Comparison of ENCODE assay signal across 25 cellular contexts in the genomic region with DNA sequence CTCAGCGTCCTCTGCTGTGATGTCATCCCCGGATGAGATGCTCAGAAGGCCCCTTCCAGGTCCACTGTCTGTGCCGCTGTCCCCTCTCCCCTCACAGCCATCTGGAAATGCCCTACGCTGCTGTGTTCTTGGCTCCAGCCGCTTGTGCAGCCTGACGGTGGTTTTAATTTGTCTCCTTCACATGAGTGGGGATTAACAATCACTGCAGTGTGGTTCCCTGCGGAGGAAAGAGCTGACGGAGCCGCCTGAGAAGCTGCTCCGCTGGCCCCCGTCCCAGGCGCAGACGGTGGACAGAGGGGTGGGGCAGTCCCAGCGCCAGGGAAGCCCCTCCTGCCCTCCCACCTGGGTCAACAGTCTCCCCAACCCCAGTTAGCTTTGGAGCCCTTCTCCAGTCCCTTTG.
A peak's percentile ranks its signal among the peaks of the same experiment; 100 is the strongest.
DNase-seq lines count a peak whose midpoint lies in the region; ATAC-seq, FAIRE-seq and TF ChIP-seq lines count a peak whose summit lies in the region.
"Had no signal": no experiment of that assay in that cellular context is flagged by ENCODE, and none has a peak within 500 bp of the region (broad histone marks: within the 10 kb centered on the region; RNA-seq: fewer than 3 reads in every experiment).

No MANE protein-coding gene starts in this region.

- no peak overlapping the region for H2AFZ ChIP-seq in H1 (ENCODE audit: low read length)
- H2AFZ ChIP-seq in mesenchymal stem cell (ENCODE audit: low read depth, low read length), result no peak overlapping the region
- H2AFZ ChIP-seq: GM23248 had no signal

- DNase-seq in NCI-H345 (lab: John Stamatoyannopoulos, UW), result peak; percentile 8
- no peak for DNase-seq in NCI-H345 treated with DMSO at 0.1 percent for 48 hours (lab: John Stamatoyannopoulos, UW; ENCODE audit: unreplicated experiment)
- DNase-seq in NCI-H524 (lab: John Stamatoyannopoulos, UW), result peak; percentile 78 to 95
- no peak for DNase-seq in H1 (ENCODE audit: low read depth in 1 of 2, low spot score in 2 of 2)
- no peak for DNase-seq in upper lobe of right lung
- DNase-seq in HCEC 1CT, result no peak
- no peak for DNase-seq in mesenchymal stem cell
- DNase-seq: Calu3, DMS153, GM23248, H9, HFFc6, Kasumi-1, MV-4-11, NCI-H2081, NCI-H2171 treated with DMSO at 0.1 percent for 48 hours, NCI-H510A, NCI-H774, Right ventricle myocardium superior, RPMI8226, T-cell had no signal

- peaks cover 0 to 2% of the 10 kb centered on the region in 2 experiments for H4K20me1 ChIP-seq in H1 (replicated peaks in 1 of 2; ENCODE audit: control insufficient read depth in 1 of 2, insufficient read depth in 2 of 2, low read length in 2 of 2)

- no peak overlapping the region for H4K5ac ChIP-seq in H1 (ENCODE audit: insufficient read length, low read depth, low read length)

- H3K4me2 ChIP-seq in H1 (ENCODE audit: insufficient read depth in 1 of 2, low read depth in 2 of 2, low read length in 2 of 2) (no peak overlapping the region), mesenchymal stem cell (ENCODE audit: low read length, poor library complexity, severe bottlenecking) (no peak overlapping the region)

- CTCF ChIA-PET in H1 (lab: Charles Lee; ENCODE audit: partially characterized antibody), result interaction anchor here (0.5 to 2.2 kb wide), 5 partner anchors 10 to 73 kb away, joined by 3 to 9 read pairs (median 4); no protein-coding TSS in a partner anchor

- H3K4me1 ChIP-seq in H1 (replicated peaks in 1 of 4; ENCODE audit: control insufficient read depth in 3 of 4, insufficient read depth in 4 of 4, low read length in 3 of 4) (peaks cover 2 to 13% (median 6%) of the 10 kb centered on the region in 4 experiments; a peak in 5 of 7 replicates), upper lobe of right lung (no peaks in the 10 kb centered on the region), mesenchymal stem cell (ENCODE audit: control insufficient read depth, insufficient read depth, low read depth, low read length) (peaks cover 7% of the 10 kb centered on the region)

- ATAC-seq in upper lobe of right lung, result no peak
- ATAC-seq: K562, T-cell had no signal

- H3K9me3 ChIP-seq in H1 (ENCODE audit: insufficient read depth in 2 of 2, low read depth in 1 of 2, low read length in 1 of 2), result no peaks in the 10 kb centered on the region; a peak in 2 of 4 replicates
- no peaks in the 10 kb centered on the region for H3K9me3 ChIP-seq in upper lobe of right lung
- H3K9me3 ChIP-seq in mesenchymal stem cell (ENCODE audit: control insufficient read depth, low read length), result no peaks in the 10 kb centered on the region
- H3K9me3 ChIP-seq: SJSA1 had no signal

- 0 out of 2 replicates have a peak, but pooled peaks cover 2% of the 10 kb centered on the region for H3K79me1 ChIP-seq in H1 (ENCODE audit: low read depth, low read length)
- no peaks in the 10 kb centered on the region for H3K79me1 ChIP-seq in mesenchymal stem cell (replicated peaks; ENCODE audit: low read length, poor library complexity, severe bottlenecking)

- H2BK5ac ChIP-seq in H1 (ENCODE audit: low read depth, low read length) (0 out of 2 replicates have a peak overlapping the region, but pooled peaks have one; percentile 56), mesenchymal stem cell (ENCODE audit: low read depth, low read length, poor library complexity, severe bottlenecking) (no peak overlapping the region)

- H4K8ac ChIP-seq in H1 (ENCODE audit: extremely low read depth, insufficient read depth, low read length) (no peak overlapping the region), mesenchymal stem cell (ENCODE audit: low read length) (no peak overlapping the region)

- TF ChIP-seq RAD21 in H1 (IDR thresholded peaks at IDR 0.05 in 1 of 2, conservative IDR thresholded peaks at IDR 0.05 in 1 of 2; ENCODE audit: low read depth in 2 of 2, low read length in 2 of 2), result no peak

- H2BK15ac ChIP-seq in H1 (ENCODE audit: low read length) (no peak overlapping the region), mesenchymal stem cell (ENCODE audit: low read depth, poor library complexity, severe bottlenecking) (no peak overlapping the region)

- H3K27me3 ChIP-seq in H1 (replicated peaks in 1 of 4; ENCODE audit: control insufficient read depth in 3 of 4, extremely low read depth in 1 of 4, insufficient read depth in 3 of 4, low read length in 3 of 4), result no peaks in the 10 kb centered on the region; a peak in 2 of 7 replicates
- peaks cover 47% of the 10 kb centered on the region for H3K27me3 ChIP-seq in upper lobe of right lung
- H3K27me3 ChIP-seq in mesenchymal stem cell (ENCODE audit: control insufficient read depth in 1 of 2, insufficient read depth in 1 of 2, low read length in 2 of 2), result peaks cover 29 to 68% of the 10 kb centered on the region in 2 experiments

- TF ChIP-seq CTCF in H1 (IDR thresholded peaks at IDR 0.05; ENCODE audit: control extremely low read depth in 1 of 3, insufficient read depth in 1 of 3, low read depth in 1 of 3, low read length in 3 of 3), result no peak
- TF ChIP-seq CTCF in upper lobe of right lung (IDR thresholded peaks at IDR 0.05), result no peak

- no peak overlapping the region for H3K14ac ChIP-seq in H1 (ENCODE audit: insufficient read length)
- no peak overlapping the region for H3K14ac ChIP-seq in mesenchymal stem cell (ENCODE audit: low read length in 2 of 2)

- intact Hi-C loops in upper lobe of right lung (cut with DNase I), result no loop called here

- peak overlapping the region; percentile 95 for H2AK5ac ChIP-seq in H1 (ENCODE audit: low read depth, low read length)
- no peak overlapping the region for H2AK5ac ChIP-seq in mesenchymal stem cell (ENCODE audit: low read length, severe bottlenecking)

- H3K23me2 ChIP-seq in H1 (ENCODE audit: low read depth, low read length), result peaks cover 4% of the 10 kb centered on the region; the same call in 1 of the 2 replicates

- H3K56ac ChIP-seq in H1 (replicated peaks; ENCODE audit: insufficient read length, low read depth, low read length), result no peak overlapping the region

- no peaks in the 10 kb centered on the region for H3K36me3 ChIP-seq in H1 (ENCODE audit: control insufficient read depth in 2 of 4, insufficient read depth in 4 of 4, low read length in 3 of 4)
- no peaks in the 10 kb centered on the region for H3K36me3 ChIP-seq in upper lobe of right lung
- H3K36me3 ChIP-seq in mesenchymal stem cell (ENCODE audit: control insufficient read depth in 1 of 2, insufficient read depth in 2 of 2, low read depth in 1 of 2, low read length in 2 of 2), result no peaks in the 10 kb centered on the region
- H3K36me3 ChIP-seq: SJSA1 had no signal

- H2BK12ac ChIP-seq in H1 (ENCODE audit: low read depth, low read length), result peak overlapping the region; percentile 27; the same call in 1 of the 2 replicates
- H2BK12ac ChIP-seq in mesenchymal stem cell (ENCODE audit: low read length in 2 of 2), result no peak overlapping the region

- H2BK20ac ChIP-seq in H1 (ENCODE audit: low read length), result no peak overlapping the region

- no peaks in the 10 kb centered on the region for H3K79me2 ChIP-seq in H1 (ENCODE audit: control insufficient read depth in 1 of 2, insufficient read depth in 2 of 2, low read length in 2 of 2)

- no peak overlapping the region for H3K4ac ChIP-seq in H1 (replicated peaks; ENCODE audit: insufficient read length, low read depth, low read length)
- H3K4ac ChIP-seq in mesenchymal stem cell (ENCODE audit: low read depth in 1 of 2, low read length in 2 of 2), result no peak overlapping the region

- no peak overlapping the region for H3K27ac ChIP-seq in H1 (ENCODE audit: low read depth, low read length)
- H3K27ac ChIP-seq in upper lobe of right lung, result no peak overlapping the region
- H3K27ac ChIP-seq in mesenchymal stem cell (ENCODE audit: low read length, poor library complexity, severe bottlenecking), result no peak overlapping the region
- H3K27ac ChIP-seq: GM23248, SJSA1 had no signal

- H3K4me3 ChIP-seq in H1 (ENCODE audit: extremely low read depth in 1 of 4, insufficient read depth in 2 of 4, low read depth in 3 of 4, low read length in 4 of 4), result no peak overlapping the region
- no peak overlapping the region for H3K4me3 ChIP-seq in upper lobe of right lung
- H3K4me3 ChIP-seq in mesenchymal stem cell (ENCODE audit: insufficient read depth in 1 of 2, low read depth in 1 of 2, low read length in 2 of 2), result no peak overlapping the region
- H3K4me3 ChIP-seq: GM23248, K562, SJSA1 had no signal

- H4K91ac ChIP-seq in H1 (replicated peaks; ENCODE audit: insufficient read length, low read length), result no peak overlapping the region
- no peak overlapping the region for H4K91ac ChIP-seq in mesenchymal stem cell (ENCODE audit: low read length)

- TF ChIP-seq EP300 in H1 (IDR thresholded peaks at IDR 0.05; ENCODE audit: borderline replicate concordance in 1 of 2, low read depth in 2 of 2, low read length in 2 of 2), result no peak

- H3K9ac ChIP-seq in H1 (replicated peaks in 1 of 4; ENCODE audit: extremely low read depth in 1 of 4, low read depth in 3 of 4, low read length in 3 of 4) (no peak overlapping the region), mesenchymal stem cell (ENCODE audit: low read length) (no peak overlapping the region)
- H3K9ac ChIP-seq: GM23248 had no signal

- H3K18ac ChIP-seq in H1 (ENCODE audit: extremely low read depth, low read length) (no peak overlapping the region; the same call in 1 of the 2 replicates), mesenchymal stem cell (ENCODE audit: low read depth in 1 of 2, low read length in 2 of 2) (no peak overlapping the region)

- H3K23ac ChIP-seq in H1 (ENCODE audit: insufficient read length) (no peak overlapping the region), mesenchymal stem cell (ENCODE audit: low read length in 2 of 2) (no peak overlapping the region)

- POLR2A ChIA-PET in H1 (lab: Charles Lee; ENCODE audit: partially characterized antibody), result interaction anchor here (1.1 to 2.4 kb wide), 4 partner anchors 15 to 76 kb away, joined by 3 to 9 read pairs (median 6); no protein-coding TSS in a partner anchor

- TF ChIP-seq POLR2A in H1 (IDR thresholded peaks at IDR 0.05; ENCODE audit: control extremely low read depth in 1 of 2, low read depth in 2 of 2, low read length in 2 of 2), result no peak

- WGBS in H1 (ENCODE audit: extremely low coverage in 1 of 2, insufficient coverage in 1 of 2, insufficient read length in 1 of 2, insufficient replicate concordance in 2 of 2, low coverage in 1 of 2, low lambda C conversion rate in 2 of 2, missing lambda C conversion rate in 1 of 2), 2 experiments, result 96% methylated on average over 6 of the region's 14 CpGs; no CpG with 5 or more reads in 1 of the 2 experiments
- 90% methylated on average over 14 of the region's 14 CpGs for WGBS in mesenchymal stem cell

- FAIRE-seq in H1 (lab: Jason Lieb, UNC), result no peak
- FAIRE-seq: G401.6, HTR-8/SVneo, K562 had no signal

- H2BK120ac ChIP-seq in H1 (replicated peaks; ENCODE audit: low read depth, low read length), result no peak overlapping the region
- H2BK120ac ChIP-seq in mesenchymal stem cell (ENCODE audit: low read depth, low read length), result no peak overlapping the region

TF ChIP-seq in H1, 55 proteins besides CTCF, POLR2A, EP300 and RAD21 (continues in another document):
- no peak for TF ChIP-seq GTF2F1 (IDR thresholded peaks at IDR 0.05; ENCODE audit: borderline replicate concordance, low read depth, low read length)
- no peak for TF ChIP-seq KDM5A (IDR thresholded peaks at IDR 0.05; ENCODE audit: low read length)
- TF ChIP-seq SIRT6 (IDR thresholded peaks at IDR 0.05; ENCODE audit: low read length), result no peak
- TF ChIP-seq GABPA (IDR thresholded peaks at IDR 0.05; ENCODE audit: borderline replicate concordance, insufficient read depth, low read length), result no peak
- no peak for TF ChIP-seq RXRA (IDR thresholded peaks at IDR 0.05; ENCODE audit: insufficient read depth, low read depth, low read length)

Comparison
In these comparisons a context has a peak if more than half of its experiments do, and no peak if none do; other contexts are left out.
1. DNase-seq: peak in NCI-H345 (single experiment) and NCI-H524 (2 of 2); none in NCI-H345 treated with DMSO at 0.1 percent for 48 hours (single experiment), H1 (0 of 2), upper lobe of right lung (single experiment), HCEC 1CT (single experiment) and mesenchymal stem cell (single experiment).